In genomic region chr19:3773814-3774515, GRCh38 we compare ENCODE assay signal across 1 cellular context.
TF ChIP-seq lines count a peak whose summit lies in the region.

No MANE protein-coding gene starts in this region.

TF ChIP-seq in K562, 482 proteins besides CTCF, POLR2A, EP300 and RAD21:
- TF ChIP-seq, protein P1, sequence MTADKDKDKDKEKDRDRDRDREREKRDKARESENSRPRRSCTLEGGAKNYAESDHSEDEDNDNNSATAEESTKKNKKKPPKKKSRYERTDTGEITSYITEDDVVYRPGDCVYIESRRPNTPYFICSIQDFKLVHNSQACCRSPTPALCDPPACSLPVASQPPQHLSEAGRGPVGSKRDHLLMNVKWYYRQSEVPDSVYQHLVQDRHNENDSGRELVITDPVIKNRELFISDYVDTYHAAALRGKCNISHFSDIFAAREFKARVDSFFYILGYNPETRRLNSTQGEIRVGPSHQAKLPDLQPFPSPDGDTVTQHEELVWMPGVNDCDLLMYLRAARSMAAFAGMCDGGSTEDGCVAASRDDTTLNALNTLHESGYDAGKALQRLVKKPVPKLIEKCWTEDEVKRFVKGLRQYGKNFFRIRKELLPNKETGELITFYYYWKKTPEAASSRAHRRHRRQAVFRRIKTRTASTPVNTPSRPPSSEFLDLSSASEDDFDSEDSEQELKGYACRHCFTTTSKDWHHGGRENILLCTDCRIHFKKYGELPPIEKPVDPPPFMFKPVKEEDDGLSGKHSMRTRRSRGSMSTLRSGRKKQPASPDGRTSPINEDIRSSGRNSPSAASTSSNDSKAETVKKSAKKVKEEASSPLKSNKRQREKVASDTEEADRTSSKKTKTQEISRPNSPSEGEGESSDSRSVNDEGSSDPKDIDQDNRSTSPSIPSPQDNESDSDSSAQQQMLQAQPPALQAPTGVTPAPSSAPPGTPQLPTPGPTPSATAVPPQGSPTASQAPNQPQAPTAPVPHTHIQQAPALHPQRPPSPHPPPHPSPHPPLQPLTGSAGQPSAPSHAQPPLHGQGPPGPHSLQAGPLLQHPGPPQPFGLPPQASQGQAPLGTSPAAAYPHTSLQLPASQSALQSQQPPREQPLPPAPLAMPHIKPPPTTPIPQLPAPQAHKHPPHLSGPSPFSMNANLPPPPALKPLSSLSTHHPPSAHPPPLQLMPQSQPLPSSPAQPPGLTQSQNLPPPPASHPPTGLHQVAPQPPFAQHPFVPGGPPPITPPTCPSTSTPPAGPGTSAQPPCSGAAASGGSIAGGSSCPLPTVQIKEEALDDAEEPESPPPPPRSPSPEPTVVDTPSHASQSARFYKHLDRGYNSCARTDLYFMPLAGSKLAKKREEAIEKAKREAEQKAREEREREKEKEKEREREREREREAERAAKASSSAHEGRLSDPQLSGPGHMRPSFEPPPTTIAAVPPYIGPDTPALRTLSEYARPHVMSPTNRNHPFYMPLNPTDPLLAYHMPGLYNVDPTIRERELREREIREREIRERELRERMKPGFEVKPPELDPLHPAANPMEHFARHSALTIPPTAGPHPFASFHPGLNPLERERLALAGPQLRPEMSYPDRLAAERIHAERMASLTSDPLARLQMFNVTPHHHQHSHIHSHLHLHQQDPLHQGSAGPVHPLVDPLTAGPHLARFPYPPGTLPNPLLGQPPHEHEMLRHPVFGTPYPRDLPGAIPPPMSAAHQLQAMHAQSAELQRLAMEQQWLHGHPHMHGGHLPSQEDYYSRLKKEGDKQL (CRISPR knock-in tag; IDR thresholded peaks at IDR 0.05; ENCODE audit: borderline replicate concordance) = no peak
- TF ChIP-seq NCOA6 (IDR thresholded peaks at IDR 0.05) = no peak
- no peak for TF ChIP-seq PBX2 (CRISPR knock-in tag; IDR thresholded peaks at IDR 0.05; ENCODE audit: low read depth)
- TF ChIP-seq PBX2 (tag; conservative IDR thresholded peaks at IDR 0.05; ENCODE audit: low read depth) = no peak
- TF ChIP-seq SMARCB1 (IDR thresholded peaks at IDR 0.05; ENCODE audit: insufficient read length, low read depth) = no peak
- TF ChIP-seq ID3 (CRISPR knock-in tag; IDR thresholded peaks at IDR 0.05) = no peak
- no peak for TF ChIP-seq ID3 (tag; IDR thresholded peaks at IDR 0.05)
- TF ChIP-seq, protein P2, sequence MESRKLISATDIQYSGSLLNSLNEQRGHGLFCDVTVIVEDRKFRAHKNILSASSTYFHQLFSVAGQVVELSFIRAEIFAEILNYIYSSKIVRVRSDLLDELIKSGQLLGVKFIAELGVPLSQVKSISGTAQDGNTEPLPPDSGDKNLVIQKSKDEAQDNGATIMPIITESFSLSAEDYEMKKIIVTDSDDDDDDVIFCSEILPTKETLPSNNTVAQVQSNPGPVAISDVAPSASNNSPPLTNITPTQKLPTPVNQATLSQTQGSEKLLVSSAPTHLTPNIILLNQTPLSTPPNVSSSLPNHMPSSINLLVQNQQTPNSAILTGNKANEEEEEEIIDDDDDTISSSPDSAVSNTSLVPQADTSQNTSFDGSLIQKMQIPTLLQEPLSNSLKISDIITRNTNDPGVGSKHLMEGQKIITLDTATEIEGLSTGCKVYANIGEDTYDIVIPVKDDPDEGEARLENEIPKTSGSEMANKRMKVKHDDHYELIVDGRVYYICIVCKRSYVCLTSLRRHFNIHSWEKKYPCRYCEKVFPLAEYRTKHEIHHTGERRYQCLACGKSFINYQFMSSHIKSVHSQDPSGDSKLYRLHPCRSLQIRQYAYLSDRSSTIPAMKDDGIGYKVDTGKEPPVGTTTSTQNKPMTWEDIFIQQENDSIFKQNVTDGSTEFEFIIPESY (CRISPR knock-in tag; IDR thresholded peaks at IDR 0.05) = 0 out of 2 replicates have a peak, but pooled peaks have one; percentile 30
- no peak for TF ChIP-seq SIN3A (IDR thresholded peaks at IDR 0.05; ENCODE audit: borderline replicate concordance in 2 of 2, control insufficient read depth in 1 of 2, low read depth in 2 of 2, low read length in 2 of 2)
- no peak for TF ChIP-seq SREBF1 (IDR thresholded peaks at IDR 0.05; ENCODE audit: borderline replicate concordance, low read depth, low read length)
TF ChIP-seq in K562: peak in this region for 1.
